23 cellular contexts compared by ENCODE assay signal in genomic region chr4:168893205-168893604, GRCh38.
"Had no signal": no experiment of that assay in that cellular context is flagged by ENCODE, and none has a peak within 500 bp of the region (broad histone marks: within the 10 kb centered on the region; RNA-seq: fewer than 3 reads in every experiment).

No MANE protein-coding gene starts in this region.

- H3K27me3 ChIP-seq: colonic mucosa, dorsolateral prefrontal cortex, esophagus squamous epithelium, pancreas, spleen, transverse colon had no signal

- H3K36me3 ChIP-seq: pancreas had no signal

- H3K4me1 Mint-ChIP-seq: central memory CD8-positive, alpha-beta T cell; mesothelial cell of epicardium had no signal

- H3K9me3 Mint-ChIP-seq: activated naive CD4-positive, alpha-beta T cell treated with anti-CD3 and anti-CD28 coated beads, Interleukin-2, amount 50 U/mL, for 72 hours; central memory CD8-positive, alpha-beta T cell; effector memory CD8-positive, alpha-beta T cell; mesothelial cell of epicardium; natural killer cell treated with Interleukin-12 subunit alpha and Interleukin-12 subunit beta and Interleukin-15 and Interleukin-18, amount 100 ng/mL, for 72 hours had no signal

- DNase-seq: activated CD4-positive, CD25-positive, alpha-beta regulatory T cell treated with anti-CD3 and anti-CD28 coated beads, Interleukin-2, amount 50 U/mL, for 72 hours; activated gamma-delta T cell treated with Interleukin-2 at 50 U/mL for 16 hours; activated T-cell treated with anti-CD3 and anti-CD28 coated beads, Interleukin-2, amount 50 U/mL, for 1 hour; aorta; colonic mucosa; dorsolateral prefrontal cortex; effector memory CD8-positive, alpha-beta T cell; esophagus squamous epithelium; left colon; pancreas; spleen; stimulated activated CD4-positive, alpha-beta T cell treated with anti-CD3 and anti-CD28 coated beads, Interleukin-4, amount 100 ng/mL, for 24 hours; stimulated activated naive CD8-positive, alpha-beta T cell treated with anti-CD3 and anti-CD28 coated beads, Interleukin-15, Interleukin-2, amounts not matched to agents 100 U/mL and 50 U/mL, for 24 hours; substantia nigra; T-helper 1 cell; transverse colon had no signal

- H3K4me1 ChIP-seq: colonic mucosa, esophagus squamous epithelium, spleen, transverse colon had no signal

- H3K36me3 Mint-ChIP-seq: natural killer cell treated with Interleukin-12 subunit alpha and Interleukin-12 subunit beta and Interleukin-15 and Interleukin-18, amount 100 ng/mL, for 72 hours had no signal

- ATAC-seq: effector memory CD8-positive, alpha-beta T cell; left colon; natural killer cell treated with Interleukin-12 subunit alpha and Interleukin-12 subunit beta and Interleukin-15 and Interleukin-18, amount 100 ng/mL, for 72 hours; SK-N-SH treated with all-trans-retinoic acid at 6 μM for 48 hours; stimulated activated naive CD8-positive, alpha-beta T cell treated with anti-CD3 and anti-CD28 coated beads, Interleukin-15, Interleukin-2, amounts not matched to agents 100 U/mL and 50 U/mL, for 24 hours had no signal

- H3K4me3 Mint-ChIP-seq: central memory CD8-positive, alpha-beta T cell; effector memory CD8-positive, alpha-beta T cell; mesothelial cell of epicardium; natural killer cell treated with Interleukin-12 subunit alpha and Interleukin-12 subunit beta and Interleukin-15 and Interleukin-18, amount 100 ng/mL, for 72 hours had no signal

- H3K27me3 Mint-ChIP-seq: central memory CD8-positive, alpha-beta T cell; effector memory CD8-positive, alpha-beta T cell; natural killer cell treated with Interleukin-12 subunit alpha and Interleukin-12 subunit beta and Interleukin-15 and Interleukin-18, amount 100 ng/mL, for 72 hours had no signal

- H3K4me3 ChIP-seq: colonic mucosa, dorsolateral prefrontal cortex, esophagus squamous epithelium, lung, pancreas, spleen, transverse colon had no signal

- H3K27ac Mint-ChIP-seq: activated naive CD4-positive, alpha-beta T cell treated with anti-CD3 and anti-CD28 coated beads, Interleukin-2, amount 50 U/mL, for 72 hours; mesothelial cell of epicardium; natural killer cell treated with Interleukin-12 subunit alpha and Interleukin-12 subunit beta and Interleukin-15 and Interleukin-18, amount 100 ng/mL, for 72 hours had no signal

- H3K9me3 ChIP-seq: colonic mucosa, esophagus squamous epithelium, pancreas, spleen, transverse colon had no signal

- H3K27ac ChIP-seq: colonic mucosa, dorsolateral prefrontal cortex, transverse colon, WERI-Rb-1 had no signal
